Comparison of ENCODE assay signal across 8 cellular contexts in the genomic region with DNA sequence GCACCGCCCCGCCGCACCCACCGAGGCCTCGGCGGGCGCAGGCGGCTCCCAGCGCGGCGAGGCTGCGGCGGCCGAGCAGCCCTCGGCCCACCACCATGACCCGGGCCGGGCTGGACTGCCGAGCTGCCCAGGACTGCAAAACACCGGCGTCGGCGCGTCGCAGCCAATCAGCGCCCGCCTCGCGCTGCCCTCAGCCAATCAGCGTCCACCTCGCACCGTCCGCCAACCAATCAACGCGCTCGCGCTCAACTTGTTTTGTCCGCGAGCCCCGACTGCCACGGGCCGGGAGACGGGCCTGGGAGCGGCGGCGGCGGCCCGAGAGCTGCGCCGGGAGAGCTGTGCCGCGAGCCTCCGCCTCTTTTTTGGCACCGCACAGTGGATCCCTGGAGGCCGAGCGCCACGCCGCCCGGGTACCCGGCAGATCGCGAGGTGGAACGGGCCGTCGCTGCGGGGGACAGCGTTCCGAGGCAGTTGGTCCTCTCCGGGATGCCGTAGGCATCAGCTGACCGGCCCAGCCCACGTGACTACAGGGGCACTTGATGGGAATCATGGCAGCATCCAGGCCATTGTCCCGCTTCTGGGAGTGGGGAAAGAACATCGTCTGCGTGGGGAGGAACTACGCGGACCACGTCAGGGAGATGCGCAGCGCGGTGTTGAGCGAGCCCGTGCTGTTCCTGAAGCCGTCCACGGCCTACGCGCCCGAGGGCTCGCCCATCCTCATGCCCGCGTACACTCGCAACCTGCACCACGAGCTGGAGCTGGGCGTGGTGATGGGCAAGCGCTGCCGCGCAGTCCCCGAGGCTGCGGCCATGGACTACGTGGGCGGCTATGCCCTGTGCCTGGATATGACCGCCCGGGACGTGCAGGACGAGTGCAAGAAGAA. TPM values are rescaled to one million over a fixed set of nuclear protein-coding genes. Genes with fewer than 3 reads are reported as not detected.
DNase-seq lines count a peak whose midpoint lies in the region; ATAC-seq and TF ChIP-seq lines count a peak whose summit lies in the region.

Gene FAHD1 (plus strand): TSS at position 516 of the 883 bp plus-strand sequence. CDS start 33 bp downstream, at position 549.
Gene HAGH (minus strand): TSS at position 135 of the 883 bp plus-strand sequence. CDS start 38 bp downstream, at position 97.

- peak; percentile 86 for ATAC-seq in GM21528 (IDR thresholded peaks at IDR 0.05; ENCODE audit: low FRiP score, unreplicated experiment)

- H3K4me3 ChIP-seq in OCI-LY3 (ENCODE audit: low read length) = peak within 1 kb of the TSS; percentile 97

- H3K79me2 ChIP-seq in OCI-LY3 (ENCODE audit: low read length) = peaks cover 35% of the 10 kb centered on the region

- H4K20me1 ChIP-seq in OCI-LY3 (ENCODE audit: insufficient read depth, low read length) = no peaks in the 10 kb centered on the region

- H3K4me1 Mint-ChIP-seq in endothelial cell (ENCODE audit: unreplicated experiment) = peaks cover 14% of the 10 kb centered on the region

- H3K9me3 Mint-ChIP-seq in endothelial cell (ENCODE audit: unreplicated experiment) = no peaks in the 10 kb centered on the region

- no peaks in the 10 kb centered on the region for H3K27me3 ChIP-seq in OCI-LY3 (ENCODE audit: low read depth, low read length)

- peaks cover 20% of the 10 kb centered on the region for H3K4me1 ChIP-seq in OCI-LY3 (ENCODE audit: low read length)

- no peaks in the 10 kb centered on the region for H3K9me3 ChIP-seq in OCI-LY3 (ENCODE audit: insufficient read depth, low read length)

- H3K4me3 Mint-ChIP-seq in endothelial cell (ENCODE audit: unreplicated experiment) = peak within 1 kb of the TSS; percentile 97

- peaks cover 3% of the 10 kb centered on the region for H3K36me3 ChIP-seq in OCI-LY3 (replicated peaks; ENCODE audit: low read depth, low read length)

- DNase-seq in DMS 273 (lab: John Stamatoyannopoulos, UW; ENCODE audit: unreplicated experiment) (peak; percentile 96), HuH-7.5 (ENCODE audit: low spot score) (peak; percentile 99), endothelial cell (ENCODE audit: low spot score) (peak; percentile 92), middle frontal gyrus (ENCODE audit: extremely low spot score, low spot score) (peak; percentile 86)
- peak; percentile 94 for DNase-seq in activated CD8-positive, alpha-beta memory T cell treated with anti-CD3 and anti-CD28 coated beads, Interleukin-2, amount 50 U/mL, for 48 hours
- DNase-seq in stimulated activated CD8-positive, alpha-beta memory T cell treated with anti-CD3 and anti-CD28 coated beads, Interleukin-2, amount 100 ng/mL, for 1 hour (ENCODE audit: low read depth in 2 of 2) = peak; percentile 78 to 82

- H3K27ac Mint-ChIP-seq in endothelial cell (ENCODE audit: unreplicated experiment) = no peak within 1 kb of the TSS

- peaks cover 5% of the 10 kb centered on the region for H3K36me3 Mint-ChIP-seq in endothelial cell (ENCODE audit: low read depth, unreplicated experiment)

- peak within 1 kb of the TSS; percentile 81 for H3K9ac ChIP-seq in OCI-LY3 (ENCODE audit: low read length)

- peak within 1 kb of the TSS; percentile 90 for H2AFZ ChIP-seq in OCI-LY3 (ENCODE audit: low read depth, low read length)

- no peak for TF ChIP-seq CTCF in OCI-LY3 (IDR thresholded peaks at IDR 0.05; ENCODE audit: low read depth, low read length)
- TF ChIP-seq CTCF in endothelial cell (IDR thresholded peaks at IDR 0.05; ENCODE audit: unreplicated experiment) = no peak

- no peaks in the 10 kb centered on the region for H3K27me3 Mint-ChIP-seq in endothelial cell (ENCODE audit: unreplicated experiment)

- peak within 1 kb of the TSS; percentile 96 for H3K4me2 ChIP-seq in OCI-LY3 (ENCODE audit: low read length)

- peak within 1 kb of the TSS; percentile 49 for H3K27ac ChIP-seq in OCI-LY3 (ENCODE audit: low read length)

RNA-seq across cellular contexts. Expression of gene FAHD1, which starts in this region (rescaled TPM):
- total RNA-seq in endothelial cell (ENCODE audit: unreplicated experiment) = 23.1 TPM

RNA-seq across cellular contexts. Expression of gene HAGH, which starts in this region (rescaled TPM):
- 44.8 TPM for total RNA-seq in endothelial cell (ENCODE audit: unreplicated experiment)

Comparison
In these comparisons a context has a peak if more than half of its experiments do, and no peak if none do; other contexts are left out.
1. Peak in every context shown above with its lines: DNase-seq, ATAC-seq, H3K4me3 ChIP-seq and H3K27ac ChIP-seq.